In genomic region chr11:84247931-84248330, GRCh38 we compare ENCODE assay signal across 21 cellular contexts.
DNase-seq lines count a peak whose midpoint lies in the region; ATAC-seq and TF ChIP-seq lines count a peak whose summit lies in the region.
"Had no signal": no experiment of that assay in that cellular context is flagged by ENCODE, and none has a peak within 500 bp of the region (broad histone marks: within the 10 kb centered on the region; RNA-seq: fewer than 3 reads in every experiment).

No MANE protein-coding gene starts in this region.

- TF ChIP-seq POLR2A in heart left ventricle (IDR thresholded peaks at IDR 0.05): no peak

- ATAC-seq in Right ventricle myocardium superior (ENCODE audit: poor library complexity): peak; percentile 46
- no peak for ATAC-seq in heart left ventricle
- no peak for ATAC-seq in stimulated activated memory B cell treated with anti-CD40 and anti-IgM and Interleukin-4, amounts not matched to agents 10 μg/mL and 1 μg/mL and 100 μg/mL, for 72 hours
- ATAC-seq: gastrocnemius medialis, HCT116 had no signal

- intact Hi-C loops in Right ventricle myocardium superior (cut with DNase I) (no loop called here), heart left ventricle (cut with DNase I) (loop anchor here in 1 of 10 donors (10.0 kb wide), 1 partner anchor 63 kb away; no protein-coding TSS in a partner anchor)
- intact Hi-C loops in activated CD4-positive, alpha-beta T cell treated with anti-CD3 and anti-CD28 coated beads, Interleukin-2, amount 10 ng/mL, durations not matched to agents 24 days and 14 days (cut with micrococcal nuclease): no loop called here

- no peak for TF ChIP-seq CTCF in heart left ventricle (IDR thresholded peaks at IDR 0.05)
- TF ChIP-seq CTCF in fibroblast of mammary gland (conservative IDR thresholded peaks at IDR 0.05; ENCODE audit: control insufficient read depth, insufficient read depth, low read depth, low read length): no peak
- no peak for TF ChIP-seq CTCF in nephron progenitor cell (IDR thresholded peaks at IDR 0.05)

- no peak overlapping the region for H3K27ac Mint-ChIP-seq in activated CD4-positive, alpha-beta T cell treated with anti-CD3 and anti-CD28 coated beads, Interleukin-2, amount 10 ng/mL, durations not matched to agents 24 days and 14 days
- no peak overlapping the region for H3K27ac Mint-ChIP-seq in nephron progenitor cell
- no peak overlapping the region for H3K27ac Mint-ChIP-seq in stimulated activated memory B cell treated with anti-CD40 and anti-IgM and Interleukin-4, amounts not matched to agents 10 μg/mL and 1 μg/mL and 100 μg/mL, for 72 hours
- H3K27ac Mint-ChIP-seq: CD14-positive monocyte had no signal

- no peak overlapping the region for H3K4me3 ChIP-seq in heart left ventricle
- no peak overlapping the region for H3K4me3 ChIP-seq in fibroblast of mammary gland (ENCODE audit: control insufficient read depth, low read depth, low read length)
- H3K4me3 ChIP-seq: gastrocnemius medialis, vagina had no signal

- no peak overlapping the region for H3K4me3 Mint-ChIP-seq in activated CD4-positive, alpha-beta T cell treated with anti-CD3 and anti-CD28 coated beads, Interleukin-2, amount 10 ng/mL, durations not matched to agents 24 days and 14 days
- H3K4me3 Mint-ChIP-seq in nephron progenitor cell: no peak overlapping the region
- H3K4me3 Mint-ChIP-seq in stimulated activated memory B cell treated with anti-CD40 and anti-IgM and Interleukin-4, amounts not matched to agents 10 μg/mL and 1 μg/mL and 100 μg/mL, for 72 hours: no peak overlapping the region
- H3K4me3 Mint-ChIP-seq: CD14-positive monocyte had no signal

- no peaks in the 10 kb centered on the region for H3K27me3 ChIP-seq in heart left ventricle
- H3K27me3 ChIP-seq: gastrocnemius medialis, vagina had no signal

- no peaks in the 10 kb centered on the region for H3K36me3 ChIP-seq in heart left ventricle
- H3K36me3 ChIP-seq: gastrocnemius medialis, vagina had no signal

- no peaks in the 10 kb centered on the region for H3K9me3 Mint-ChIP-seq in activated CD4-positive, alpha-beta T cell treated with anti-CD3 and anti-CD28 coated beads, Interleukin-2, amount 10 ng/mL, durations not matched to agents 24 days and 14 days
- no peaks in the 10 kb centered on the region for H3K9me3 Mint-ChIP-seq in nephron progenitor cell
- H3K9me3 Mint-ChIP-seq in stimulated activated memory B cell treated with anti-CD40 and anti-IgM and Interleukin-4, amounts not matched to agents 10 μg/mL and 1 μg/mL and 100 μg/mL, for 72 hours: no peaks in the 10 kb centered on the region

- 58 to 70% (median 63%) methylated on average over 4 of the region's 4 CpGs for WGBS in heart left ventricle, 4 donors

- H3K9me3 ChIP-seq in heart left ventricle: no peaks in the 10 kb centered on the region
- H3K9me3 ChIP-seq: gastrocnemius medialis, vagina had no signal

- H3K4me1 Mint-ChIP-seq in activated CD4-positive, alpha-beta T cell treated with anti-CD3 and anti-CD28 coated beads, Interleukin-2, amount 10 ng/mL, durations not matched to agents 24 days and 14 days: no peaks in the 10 kb centered on the region
- no peaks in the 10 kb centered on the region for H3K4me1 Mint-ChIP-seq in nephron progenitor cell
- H3K4me1 Mint-ChIP-seq in stimulated activated memory B cell treated with anti-CD40 and anti-IgM and Interleukin-4, amounts not matched to agents 10 μg/mL and 1 μg/mL and 100 μg/mL, for 72 hours: peaks cover 5% of the 10 kb centered on the region
- H3K4me1 Mint-ChIP-seq: CD14-positive monocyte had no signal

- no peak overlapping the region for H3K27ac ChIP-seq in heart left ventricle
- H3K27ac ChIP-seq: vagina had no signal

- no peaks in the 10 kb centered on the region for H3K27me3 Mint-ChIP-seq in activated CD4-positive, alpha-beta T cell treated with anti-CD3 and anti-CD28 coated beads, Interleukin-2, amount 10 ng/mL, durations not matched to agents 24 days and 14 days
- H3K27me3 Mint-ChIP-seq in nephron progenitor cell (ENCODE audit: low read depth, poor library complexity): peaks cover 5% of the 10 kb centered on the region
- H3K27me3 Mint-ChIP-seq in stimulated activated memory B cell treated with anti-CD40 and anti-IgM and Interleukin-4, amounts not matched to agents 10 μg/mL and 1 μg/mL and 100 μg/mL, for 72 hours: no peaks in the 10 kb centered on the region

- DNase-seq in Right ventricle myocardium superior (no peak), heart left ventricle (no peak), NCI-H69 (lab: John Stamatoyannopoulos, UW) (peak; percentile 56), fibroblast of mammary gland (ENCODE audit: low read depth) (peak; percentile 66), nephron progenitor cell (no peak)
- no peak for DNase-seq in activated CD4-positive, alpha-beta T cell treated with anti-CD3 and anti-CD28 coated beads, Interleukin-2, amount 10 ng/mL, durations not matched to agents 24 days and 14 days
- no peak for DNase-seq in activated T-cell treated with anti-CD3 and anti-CD28 coated beads, Interleukin-2, amount 50 U/mL, for 1 hour
- DNase-seq: activated CD4-positive, alpha-beta T cell treated with anti-CD3 and anti-CD28 coated beads, Interleukin-2, amount 50 U/mL, for 1 hour; activated CD8-positive, alpha-beta memory T cell treated with anti-CD3 and anti-CD28 coated beads, Interleukin-2, amount 50 U/mL, for 48 hours; activated effector memory CD4-positive, alpha-beta T cell treated with Interleukin-2 at 50 U/mL for 16 hours; DMS 273 treated with DMSO at 0.1 percent for 48 hours; gastrocnemius medialis; NCI-H1694; NCI-H510A treated with DMSO at 0.1 percent for 48 hours; occipital lobe; SHP77; stimulated activated CD8-positive, alpha-beta memory T cell treated with anti-CD3 and anti-CD28 coated beads, Interleukin-4, amount 100 ng/mL, for 48 hours had no signal

- H3K4me1 ChIP-seq in heart left ventricle: peaks cover 0 to 14% (median 0%) of the 10 kb centered on the region in 12 donors
- H3K4me1 ChIP-seq: gastrocnemius medialis, vagina had no signal

- no peaks in the 10 kb centered on the region for H3K36me3 Mint-ChIP-seq in activated CD4-positive, alpha-beta T cell treated with anti-CD3 and anti-CD28 coated beads, Interleukin-2, amount 10 ng/mL, durations not matched to agents 24 days and 14 days (ENCODE audit: low read depth)
- H3K36me3 Mint-ChIP-seq in nephron progenitor cell (ENCODE audit: low read depth): no peaks in the 10 kb centered on the region
- H3K36me3 Mint-ChIP-seq in stimulated activated memory B cell treated with anti-CD40 and anti-IgM and Interleukin-4, amounts not matched to agents 10 μg/mL and 1 μg/mL and 100 μg/mL, for 72 hours: no peaks in the 10 kb centered on the region
- H3K36me3 Mint-ChIP-seq: CD14-positive monocyte had no signal

Comparison
In these comparisons a context has a peak if more than half of its experiments do, and no peak if none do; other contexts are left out.
1. DNase-seq: peak in NCI-H69 (single experiment) and fibroblast of mammary gland (single experiment); none in Right ventricle myocardium superior (single experiment), heart left ventricle (0 of 5), activated CD4-positive, alpha-beta T cell treated with anti-CD3 and anti-CD28 coated beads, Interleukin-2, amount 10 ng/mL, durations not matched to agents 24 days and 14 days (single experiment), activated T-cell treated with anti-CD3 and anti-CD28 coated beads, Interleukin-2, amount 50 U/mL, for 1 hour (single experiment) and nephron progenitor cell (single experiment).